Comparison of ENCODE assay signal across 10 cellular contexts in the genomic region with DNA sequence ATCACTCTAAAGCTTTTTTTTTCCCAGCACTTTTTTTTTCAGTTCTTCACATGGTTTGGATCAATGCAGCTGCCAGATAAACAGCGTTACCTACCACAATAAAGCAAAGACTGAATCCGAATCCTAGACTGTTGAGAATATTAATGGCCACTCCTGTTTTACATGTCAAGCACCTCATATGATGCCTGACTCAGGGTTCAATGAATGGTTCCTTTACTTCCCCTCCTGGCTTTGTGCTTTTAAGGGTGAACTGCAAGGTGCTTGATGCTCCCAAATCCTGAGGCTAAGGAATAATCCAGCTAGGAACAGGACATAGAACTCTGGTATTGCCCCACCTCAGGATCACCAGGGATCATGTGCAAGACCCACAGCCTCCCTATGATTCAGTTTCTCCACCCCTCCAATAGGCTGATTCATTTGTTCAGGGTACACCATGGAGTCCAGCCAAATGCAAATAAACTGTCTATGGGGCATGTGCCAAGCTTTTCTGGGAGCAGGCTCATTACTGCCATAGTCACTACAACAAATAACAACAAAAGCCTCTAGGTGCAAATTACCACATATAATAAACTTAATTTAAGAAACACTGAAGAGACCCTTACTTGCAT.
DNase-seq lines count a peak whose midpoint lies in the region; ATAC-seq and TF ChIP-seq lines count a peak whose summit lies in the region.
"Had no signal": no experiment of that assay in that cellular context is flagged by ENCODE, and none has a peak within 500 bp of the region (broad histone marks: within the 10 kb centered on the region; RNA-seq: fewer than 3 reads in every experiment).

No MANE protein-coding gene starts in this region.

- no peaks in the 10 kb centered on the region for H3K9me2 ChIP-seq in SK-N-SH

- no peak for TF ChIP-seq POLR2A in spleen (IDR thresholded peaks at IDR 0.05)

- H3K4me1 ChIP-seq in SK-N-SH (ENCODE audit: control insufficient read depth in 1 of 2, insufficient read depth in 2 of 2, low read depth in 1 of 2, low read length in 1 of 2) (peaks cover 18 to 34% of the 10 kb centered on the region in 2 experiments; a peak in 3 of 4 replicates), spleen (peaks cover 4 to 71% (median 40%) of the 10 kb centered on the region in 6 donors)

- WGBS in SK-N-SH (ENCODE audit: low lambda C conversion rate) = 89% methylated on average over 2 of the region's 2 CpGs
- WGBS in spleen, 5 donors = 95 to 100% (median 95%) methylated on average over 2 of the region's 2 CpGs

- TF ChIP-seq EP300 in SK-N-SH (IDR thresholded peaks at IDR 0.05; ENCODE audit: borderline replicate concordance in 1 of 2, low read depth in 1 of 2, low read length in 1 of 2) = no peak

- peaks cover 10% of the 10 kb centered on the region; the same call in 1 of the 2 replicates for H3K79me2 ChIP-seq in SK-N-SH (ENCODE audit: insufficient read depth)

- no peak for TF ChIP-seq RAD21 in SK-N-SH (IDR thresholded peaks at IDR 0.05; ENCODE audit: low read length)

- H2AFZ ChIP-seq in SK-N-SH (ENCODE audit: low read depth) = no peak overlapping the region

- H3K9ac ChIP-seq in SK-N-SH = no peak overlapping the region

- CTCF ChIA-PET in SK-N-SH (lab: Yijun Ruan, JAX) = interaction anchor here (1.4 to 1.8 kb wide), 2 partner anchors 14 to 251 kb away, joined by 3 to 7 read pairs; no protein-coding TSS in a partner anchor

- DNase-seq in HK-2 (ENCODE audit: unreplicated experiment) (peak; percentile 10), SK-N-SH (no peak), Right ventricle myocardium superior (no peak), spleen (no peak), NCI-H82 treated with DMSO at 0.1 percent for 48 hours (lab: John Stamatoyannopoulos, UW; ENCODE audit: unreplicated experiment) (no peak), NCI-H146 treated with DMSO at 0.1 percent for 48 hours (lab: John Stamatoyannopoulos, UW; ENCODE audit: unreplicated experiment) (no peak)
- DNase-seq in activated naive CD4-positive, alpha-beta T cell (lab: John Stamatoyannopoulos, UW) = no peak
- DNase-seq: activated effector memory CD4-positive, alpha-beta T cell treated with anti-CD3 and anti-CD28 coated beads, Interleukin-2, amount 50 U/mL, for 16 hours; psoas muscle had no signal

- TF ChIP-seq CTCF in SK-N-SH (IDR thresholded peaks at IDR 0.05) (no peak), spleen (IDR thresholded peaks at IDR 0.05 in 8 of 11, conservative IDR thresholded peaks at IDR 0.05 in 3 of 11) (no peak)

- no peaks in the 10 kb centered on the region for H3K27me3 ChIP-seq in SK-N-SH (ENCODE audit: insufficient read depth)
- no peaks in the 10 kb centered on the region for H3K27me3 ChIP-seq in spleen (replicated peaks in 1 of 7)

- H3F3A ChIP-seq in SK-N-SH (replicated peaks; ENCODE audit: insufficient read depth) = peaks cover 10% of the 10 kb centered on the region

- ATAC-seq in Right ventricle myocardium superior (ENCODE audit: poor library complexity) = peak; percentile 29
- ATAC-seq in GM18867 (IDR thresholded peaks at IDR 0.05; ENCODE audit: unreplicated experiment) = no peak

- no peaks in the 10 kb centered on the region for H3K36me3 ChIP-seq in SK-N-SH (replicated peaks in 1 of 2; ENCODE audit: control insufficient read depth in 1 of 2, insufficient read depth in 2 of 2, low read length in 1 of 2)
- H3K36me3 ChIP-seq in spleen = no peaks in the 10 kb centered on the region

- intact Hi-C loops in Right ventricle myocardium superior (cut with DNase I) (no loop called here), spleen (cut with DNase I; ENCODE audit: low total_unique reads) (no loop called here)

- POLR2A ChIA-PET in SK-N-SH (lab: Yijun Ruan, JAX) = no interaction called here

- peak overlapping the region in 1 of 2 experiments; percentile 11; a peak in 1 of 4 replicates for H3K27ac ChIP-seq in SK-N-SH (ENCODE audit: low read depth in 2 of 2, low read length in 1 of 2)
- peak overlapping the region in 5 of 8 donors; percentile 34 to 85 (median 78) for H3K27ac ChIP-seq in spleen
- H3K27ac ChIP-seq: psoas muscle had no signal

- H3K4me3 ChIP-seq in SK-N-SH (ENCODE audit: low read depth in 2 of 2, low read length in 1 of 2) = no peak overlapping the region
- peak overlapping the region in 1 of 8 donors; percentile 48 for H3K4me3 ChIP-seq in spleen
- H3K4me3 ChIP-seq: psoas muscle had no signal

- H3K4me2 ChIP-seq in SK-N-SH = no peak overlapping the region

- H4K20me1 ChIP-seq in SK-N-SH (ENCODE audit: insufficient read depth) = no peaks in the 10 kb centered on the region

- H3K9me3 ChIP-seq in SK-N-SH (no peaks in the 10 kb centered on the region), spleen (no peaks in the 10 kb centered on the region)
- H3K9me3 ChIP-seq: psoas muscle had no signal

TF ChIP-seq in SK-N-SH, 30 proteins besides CTCF, POLR2A, EP300 and RAD21:
- TF ChIP-seq, protein P1, sequence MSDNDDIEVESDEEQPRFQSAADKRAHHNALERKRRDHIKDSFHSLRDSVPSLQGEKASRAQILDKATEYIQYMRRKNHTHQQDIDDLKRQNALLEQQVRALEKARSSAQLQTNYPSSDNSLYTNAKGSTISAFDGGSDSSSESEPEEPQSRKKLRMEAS (IDR thresholded peaks at IDR 0.05; ENCODE audit: low read depth) = 0 out of 2 replicates have a peak, but pooled peaks have one; percentile 17
- TF ChIP-seq JUND (IDR thresholded peaks at IDR 0.05) (peak; percentile 45; the same call in 1 of the 2 replicates), NRF1 (IDR thresholded peaks at IDR 0.05; ENCODE audit: low read depth, low read length) (no peak), FOSL2 (IDR thresholded peaks at IDR 0.05; ENCODE audit: borderline replicate concordance, low read depth) (peak; percentile 54; the same call in 1 of the 2 replicates), NFIC (IDR thresholded peaks at IDR 0.05; ENCODE audit: borderline replicate concordance) (peak; percentile 59; the same call in 1 of the 2 replicates)
